12 cellular contexts compared by ENCODE assay signal in the genomic region with DNA sequence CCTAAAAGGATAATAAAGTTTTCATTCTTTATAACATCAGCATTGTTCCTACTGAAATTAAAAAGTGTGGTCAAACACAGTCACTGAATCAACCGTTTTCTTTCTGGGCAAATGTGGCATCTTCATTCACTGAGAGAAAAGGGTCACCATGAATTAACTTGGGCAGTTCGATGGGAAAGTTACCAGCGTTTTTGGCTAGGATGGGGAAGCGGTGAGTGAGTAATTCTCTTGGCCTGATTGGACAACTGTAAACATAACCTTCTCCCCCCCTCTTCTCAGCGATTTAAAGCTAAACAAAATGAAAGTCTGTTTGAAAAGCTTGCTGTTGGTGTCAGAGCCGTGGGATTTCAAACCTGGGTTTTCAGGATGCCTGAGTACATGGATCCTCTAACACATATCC.
DNase-seq lines count a peak whose midpoint lies in the region; ATAC-seq and TF ChIP-seq lines count a peak whose summit lies in the region.
"Had no signal": no experiment of that assay in that cellular context is flagged by ENCODE, and none has a peak within 500 bp of the region (broad histone marks: within the 10 kb centered on the region; RNA-seq: fewer than 3 reads in every experiment).

No MANE protein-coding gene starts in this region.

- no peaks in the 10 kb centered on the region for H4K20me1 ChIP-seq in smooth muscle cell (ENCODE audit: low read depth)

- H3K4me2 ChIP-seq in smooth muscle cell: peak overlapping the region; percentile 86

- no peak overlapping the region for H3K27ac Mint-ChIP-seq in T-helper 17 cell

- H3F3A ChIP-seq in smooth muscle cell (ENCODE audit: low read depth): peaks cover 20% of the 10 kb centered on the region

- H3K4me1 ChIP-seq in smooth muscle cell (ENCODE audit: low read depth): peaks cover 9% of the 10 kb centered on the region

- H3K36me3 Mint-ChIP-seq in T-helper 17 cell (ENCODE audit: low read depth): no peaks in the 10 kb centered on the region

- WGBS in smooth muscle cell (ENCODE audit: low lambda C conversion rate): 30% methylated on average over 6 of the region's 6 CpGs

- H3K27me3 ChIP-seq in smooth muscle cell (ENCODE audit: low read depth): no peaks in the 10 kb centered on the region
- H3K27me3 ChIP-seq: pancreas had no signal

- H3K4me1 Mint-ChIP-seq in T-helper 17 cell: peaks cover 12% of the 10 kb centered on the region

- H3K9ac ChIP-seq in smooth muscle cell (ENCODE audit: low read depth): peak overlapping the region; percentile 95

- no peak overlapping the region for H2AFZ ChIP-seq in smooth muscle cell (ENCODE audit: low read depth)

- TF ChIP-seq CTCF in smooth muscle cell (IDR thresholded peaks at IDR 0.05; ENCODE audit: borderline replicate concordance, insufficient read depth, poor library complexity, severe bottlenecking): no peak

- no peaks in the 10 kb centered on the region for H3K27me3 Mint-ChIP-seq in T-helper 17 cell

- H3K79me2 ChIP-seq in smooth muscle cell (ENCODE audit: low read depth): no peaks in the 10 kb centered on the region

- ATAC-seq in T-helper 17 cell: no peak
- ATAC-seq in GM18520 (IDR thresholded peaks at IDR 0.05; ENCODE audit: unreplicated experiment): no peak

- no peaks in the 10 kb centered on the region for H3K9me3 ChIP-seq in T-helper 17 cell (ENCODE audit: control insufficient read depth, low read length, poor library complexity, severe bottlenecking)
- no peaks in the 10 kb centered on the region for H3K9me3 ChIP-seq in smooth muscle cell (replicated peaks; ENCODE audit: low read depth)
- H3K9me3 ChIP-seq: pancreas had no signal

- peak overlapping the region; percentile 72 for H3K4me3 Mint-ChIP-seq in T-helper 17 cell

- no peaks in the 10 kb centered on the region for H3K36me3 ChIP-seq in smooth muscle cell (ENCODE audit: low read depth)

- peak; percentile 94 for DNase-seq in EH (ENCODE audit: low read depth)
- DNase-seq in T-helper 17 cell: no peak
- peak; percentile 96 for DNase-seq in fibroblast of peridontal ligament (ENCODE audit: extremely low read depth)
- DNase-seq in smooth muscle cell (lab: John Stamatoyannopoulos, UW; ENCODE audit: unreplicated experiment): no peak
- no peak for DNase-seq in NOMO-1 (lab: John Stamatoyannopoulos, UW; ENCODE audit: unreplicated experiment in 2 of 2)
- no peak for DNase-seq in SKM-1 treated with dmso at 0.1 percent for 144 hours (lab: John Stamatoyannopoulos, UW; ENCODE audit: unreplicated experiment)
- DNase-seq in OCI-M2 (lab: John Stamatoyannopoulos, UW; ENCODE audit: unreplicated experiment): no peak
- DNase-seq: activated T-cell treated with anti-CD3 and anti-CD28 coated beads, Interleukin-2, amount 50 U/mL, for 48 hours; NCI-H1105 treated with DMSO at 0.1 percent for 48 hours; pancreas; SHP77 had no signal

- H3K4me3 ChIP-seq in smooth muscle cell: peak overlapping the region; percentile 32
- H3K4me3 ChIP-seq: pancreas had no signal

- peak overlapping the region; percentile 99 for H3K27ac ChIP-seq in smooth muscle cell (ENCODE audit: low read depth)
- H3K27ac ChIP-seq: pancreas had no signal

Comparison
In these comparisons a context has a peak if more than half of its experiments do, and no peak if none do; other contexts are left out.
1. DNase-seq: peak in EH (single experiment) and fibroblast of peridontal ligament (single experiment); none in T-helper 17 cell (0 of 3), smooth muscle cell (single experiment), NOMO-1 (0 of 2), SKM-1 treated with dmso at 0.1 percent for 144 hours (single experiment) and OCI-M2 (single experiment).